In the genomic region with DNA sequence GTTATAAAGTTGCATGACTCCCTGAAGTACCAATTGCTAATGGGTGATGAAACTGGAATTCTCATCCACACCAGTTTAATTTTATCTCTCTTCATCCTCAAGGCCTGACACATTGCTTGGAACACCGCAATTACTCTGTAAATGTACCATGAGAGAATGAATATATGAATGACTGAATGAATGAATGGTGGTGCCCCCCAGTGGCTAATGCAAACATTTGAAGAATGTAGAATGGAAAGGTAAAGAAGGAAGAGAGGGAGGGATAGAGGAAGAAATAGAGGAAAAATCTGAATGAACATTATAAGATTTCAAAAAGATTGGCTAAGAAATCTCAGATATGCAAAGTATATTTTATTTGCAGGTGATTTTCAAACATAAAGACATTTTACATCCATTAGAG, we compare ENCODE assay signal across 20 cellular contexts. TPM values are rescaled to one million over a fixed set of nuclear protein-coding genes. Genes with fewer than 3 reads are reported as not detected.
DNase-seq lines count a peak whose midpoint lies in the region; ATAC-seq, FAIRE-seq and TF ChIP-seq lines count a peak whose summit lies in the region.
"Had no signal": no experiment of that assay in that cellular context is flagged by ENCODE, and none has a peak within 500 bp of the region (broad histone marks: within the 10 kb centered on the region; RNA-seq: fewer than 3 reads in every experiment).

No MANE protein-coding gene starts in this region.

- H3K27me3 ChIP-seq in OCI-LY1 (ENCODE audit: insufficient read depth, low read length): no peaks in the 10 kb centered on the region
- peaks cover 1% of the 10 kb centered on the region for H3K27me3 ChIP-seq in bronchial epithelial cell (ENCODE audit: control insufficient read depth, insufficient read depth, low read length)
- no peaks in the 10 kb centered on the region for H3K27me3 ChIP-seq in psoas muscle (ENCODE audit: insufficient read depth in 3 of 3, low read length in 2 of 3)
- H3K27me3 ChIP-seq in mesendoderm (ENCODE audit: insufficient read depth, low read length, poor library complexity): no peaks in the 10 kb centered on the region
- no peaks in the 10 kb centered on the region for H3K27me3 ChIP-seq in Peyer's patch
- H3K27me3 ChIP-seq: esophagus squamous epithelium, suprapubic skin had no signal

- H3K56ac ChIP-seq in mesendoderm (ENCODE audit: low read length): no peak overlapping the region

- H3K27ac ChIP-seq in OCI-LY1 (ENCODE audit: low read depth, low read length, poor library complexity, severe bottlenecking) (no peak overlapping the region), psoas muscle (no peak overlapping the region), mesendoderm (ENCODE audit: low read depth, low read length) (no peak overlapping the region), Peyer's patch (no peak overlapping the region)
- H3K27ac ChIP-seq: esophagus squamous epithelium, suprapubic skin had no signal

- H3K79me1 ChIP-seq in mesendoderm (ENCODE audit: low read length): no peaks in the 10 kb centered on the region

- no peak overlapping the region for H3K18ac ChIP-seq in mesendoderm (ENCODE audit: low read length)

- H3K23ac ChIP-seq in mesendoderm (ENCODE audit: low read length): no peak overlapping the region

- no peak overlapping the region for H2BK15ac ChIP-seq in mesendoderm (replicated peaks; ENCODE audit: low read depth)

- H3K36me3 ChIP-seq in OCI-LY1 (ENCODE audit: insufficient read depth, low read length) (no peaks in the 10 kb centered on the region), bronchial epithelial cell (ENCODE audit: control insufficient read depth, insufficient read depth, low read length) (no peaks in the 10 kb centered on the region), psoas muscle (ENCODE audit: insufficient read depth in 1 of 2, low read depth in 1 of 2) (no peaks in the 10 kb centered on the region), mesendoderm (ENCODE audit: control insufficient read depth, insufficient read depth, low read length) (no peaks in the 10 kb centered on the region), Peyer's patch (no peaks in the 10 kb centered on the region)
- H3K36me3 ChIP-seq: esophagus squamous epithelium, suprapubic skin had no signal

- no peak overlapping the region for H2BK5ac ChIP-seq in mesendoderm (ENCODE audit: low read length)

- H3K79me2 ChIP-seq in OCI-LY1 (ENCODE audit: insufficient read depth, low read length) (no peaks in the 10 kb centered on the region), mesendoderm (ENCODE audit: control insufficient read depth, insufficient read depth, low read length) (no peaks in the 10 kb centered on the region)

- 94 to 96% (median 94%) methylated on average over 1 of the region's 1 CpG for WGBS in psoas muscle, 3 donors
- WGBS in mesendoderm (ENCODE audit: extremely low coverage, insufficient coverage, low lambda C conversion rate): no CpG with 5 or more reads among the region's 1 CpG

- H3K4me3 ChIP-seq in GM12865 (ENCODE audit: low read depth, low read length): no peak overlapping the region
- H3K4me3 ChIP-seq in OCI-LY1 (ENCODE audit: low read depth, low read length, poor library complexity, severe bottlenecking): no peak overlapping the region
- no peak overlapping the region for H3K4me3 ChIP-seq in bronchial epithelial cell (ENCODE audit: low read depth, low read length)
- H3K4me3 ChIP-seq in psoas muscle: no peak overlapping the region
- no peak overlapping the region for H3K4me3 ChIP-seq in mesendoderm (ENCODE audit: low read length)
- H3K4me3 ChIP-seq in Peyer's patch: no peak overlapping the region
- H3K4me3 ChIP-seq: esophagus squamous epithelium, suprapubic skin had no signal

- H3K4me1 ChIP-seq in OCI-LY1 (ENCODE audit: insufficient read depth, low read length, severe bottlenecking) (no peaks in the 10 kb centered on the region), psoas muscle (no peaks in the 10 kb centered on the region), mesendoderm (ENCODE audit: control insufficient read depth, low read depth, low read length) (no peaks in the 10 kb centered on the region), Peyer's patch (no peaks in the 10 kb centered on the region)
- H3K4me1 ChIP-seq: suprapubic skin had no signal

- H3K9me2 ChIP-seq in OCI-LY1 (ENCODE audit: low read depth, low read length): no peaks in the 10 kb centered on the region

- H3K9me3 ChIP-seq in OCI-LY1 (ENCODE audit: low read length): no peaks in the 10 kb centered on the region
- H3K9me3 ChIP-seq in psoas muscle: no peaks in the 10 kb centered on the region
- no peaks in the 10 kb centered on the region for H3K9me3 ChIP-seq in Peyer's patch
- H3K9me3 ChIP-seq: esophagus squamous epithelium, suprapubic skin had no signal

- no peak for ATAC-seq in psoas muscle
- ATAC-seq: activated T-cell treated with anti-CD3 and anti-CD28 coated beads, Interleukin-2, amount 50 U/mL, for 4 hours; CD8-positive, alpha-beta T cell; left ventricle myocardium superior had no signal

- H2BK120ac ChIP-seq in mesendoderm (ENCODE audit: low read depth, low read length): no peak overlapping the region

- H2AFZ ChIP-seq in OCI-LY1 (ENCODE audit: low read length): no peak overlapping the region

- TF ChIP-seq CTCF in GM12865 (IDR thresholded peaks at IDR 0.05; ENCODE audit: insufficient read depth, low read depth, low read length, missing control alignments): peak; percentile 9
- TF ChIP-seq CTCF in OCI-LY1 (IDR thresholded peaks at IDR 0.05; ENCODE audit: low read length): peak; percentile 42
- TF ChIP-seq CTCF in bronchial epithelial cell (IDR thresholded peaks at IDR 0.05; ENCODE audit: insufficient read depth, low read length, severe bottlenecking): peak; percentile 9
- TF ChIP-seq CTCF in psoas muscle (IDR thresholded peaks at IDR 0.05): peak; percentile 7
- TF ChIP-seq CTCF in Peyer's patch (IDR thresholded peaks at IDR 0.05): no peak

- H4K20me1 ChIP-seq in OCI-LY1 (ENCODE audit: insufficient read depth, low read length): no peaks in the 10 kb centered on the region

- no peak for TF ChIP-seq POLR2A in Peyer's patch (IDR thresholded peaks at IDR 0.05)

- H3K4me2 ChIP-seq in OCI-LY1 (ENCODE audit: low read length) (no peak overlapping the region), mesendoderm (ENCODE audit: low read length) (no peak overlapping the region)

- no peaks in the 10 kb centered on the region for H3F3A ChIP-seq in OCI-LY1 (ENCODE audit: insufficient read depth, low read length)

- intact Hi-C loops in psoas muscle (cut with DNase I) (no loop called here), posterior vena cava (cut with DNase I) (loop anchor here in 1 of 2 donors (1.0 kb wide), 1 partner anchor 19 kb away; no protein-coding TSS in a partner anchor)

- H3K4ac ChIP-seq in mesendoderm (ENCODE audit: low read depth, low read length): no peak overlapping the region

- FAIRE-seq in bronchial epithelial cell (lab: Jason Lieb, UNC): no peak
- FAIRE-seq: G401.6, GM18507 had no signal

- DNase-seq in GM12865 (ENCODE audit: low read depth): no peak
- DNase-seq in bronchial epithelial cell (ENCODE audit: low read depth): no peak
- no peak for DNase-seq in psoas muscle
- DNase-seq in mesendoderm: no peak
- DNase-seq in Peyer's patch: no peak
- DNase-seq in NCI-H69 (lab: John Stamatoyannopoulos, UW): no peak
- DNase-seq in posterior vena cava (ENCODE audit: low spot score): no peak
- DNase-seq: activated CD4-positive, alpha-beta T cell treated with anti-CD3 and anti-CD28 coated beads, Interleukin-2, amount 10 ng/mL, durations not matched to agents 7 days and 5 days; activated T-cell treated with anti-CD3 and anti-CD28 coated beads, Interleukin-2, amount 50 U/mL, for 4 hours; CD8-positive, alpha-beta T cell; esophagus squamous epithelium; left ventricle myocardium superior; NCI-H2081 treated with DMSO at 0.1 percent for 48 hours; NCI-H748 treated with DMSO at 0.1 percent for 48 hours; Right ventricle myocardium superior; T1000 had no signal

- H4K5ac ChIP-seq in mesendoderm (ENCODE audit: low read length): no peak overlapping the region

- H3K9ac ChIP-seq in OCI-LY1 (ENCODE audit: low read length) (no peak overlapping the region), mesendoderm (ENCODE audit: low read length) (no peak overlapping the region)

- H2AK5ac ChIP-seq in mesendoderm (ENCODE audit: low read length): no peak overlapping the region

- no peak overlapping the region for H4K8ac ChIP-seq in mesendoderm (ENCODE audit: low read depth, low read length)

RNA-seq across cellular contexts. Expression of gene PAPPA, which starts 13.1 kb away (rescaled TPM):
- 0.13 and 1.3 TPM in 2 replicates for total RNA-seq in bronchial epithelial cell
- total RNA-seq in psoas muscle: under 1 TPM; 0.61 to 0.88 (median 0.73) TPM
- polyA plus RNA-seq in psoas muscle: under 1 TPM; 0.07 to 0.18 (median 0.17) TPM
- 0.28 TPM for polyA plus RNA-seq in mesendoderm (2013, experiment 1 of 2)
- polyA plus RNA-seq in mesendoderm (2013, experiment 2 of 2): 0.28 TPM
- total RNA-seq in Peyer's patch: 1 to 10 TPM in 3 of 4 donors, under 1 TPM in 1; 0.70 to 4.1 (median 1.8) TPM
- total RNA-seq in posterior vena cava: 10 to 100 TPM in 1 of 2 donors, 1 to 10 TPM in 1; 9.9 to 15.3 TPM
- total RNA-seq: activated CD4-positive, alpha-beta T cell treated with anti-CD3 and anti-CD28 coated beads, Interleukin-2, amount 10 ng/mL, durations not matched to agents 7 days and 5 days; CD8-positive, alpha-beta T cell had no signal

Comparison
In these comparisons a context has a peak if more than half of its experiments do, and no peak if none do; other contexts are left out.
1. CTCF ChIP-seq: peak in GM12865 (single experiment), OCI-LY1 (single experiment), bronchial epithelial cell (single experiment) and psoas muscle (single experiment); none in Peyer's patch (0 of 6).